ENCODE assay signal across 8 cellular contexts in the genomic region with DNA sequence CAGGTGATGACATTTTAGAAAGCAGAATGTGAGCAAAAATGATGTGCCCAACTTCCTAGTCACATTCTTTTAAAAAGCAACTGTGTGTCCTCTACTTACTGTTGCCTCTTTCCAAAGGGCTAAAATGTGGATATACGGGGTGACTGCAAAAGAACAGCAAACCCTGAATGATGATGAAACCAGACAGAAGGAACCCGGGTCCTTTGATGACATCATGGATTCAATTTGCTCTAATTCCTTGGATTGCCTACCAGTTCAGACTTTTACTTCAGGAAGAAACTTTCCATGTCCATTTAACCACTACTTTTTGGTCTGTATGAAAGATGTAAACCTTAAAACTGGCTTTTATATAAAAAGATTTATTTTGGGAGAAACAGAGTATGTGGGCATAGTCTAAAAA.
"Had no signal": no experiment of that assay in that cellular context is flagged by ENCODE, and none has a peak within 500 bp of the region (broad histone marks: within the 10 kb centered on the region; RNA-seq: fewer than 3 reads in every experiment).

No MANE protein-coding gene starts in this region.

- H2AFZ ChIP-seq: GM23248 had no signal

- H3K27ac ChIP-seq: GM23248 had no signal

- H3K36me3 ChIP-seq: HAP-1 had no signal

- H3K9me3 ChIP-seq: HAP-1 had no signal

- FAIRE-seq: HTR-8/SVneo had no signal

- H3K4me3 ChIP-seq: GM23248, HAP-1 had no signal

- ATAC-seq: HCT116 had no signal

- H3K4me3 Mint-ChIP-seq: IgD-negative memory B cell had no signal

- DNase-seq: GM23248, GOT3, H7, KG1 had no signal

- H3K27me3 Mint-ChIP-seq: IgD-negative memory B cell had no signal

- H3K9ac ChIP-seq: GM23248 had no signal
